ENCODE assay signal across 9 cellular contexts in the genomic region with DNA sequence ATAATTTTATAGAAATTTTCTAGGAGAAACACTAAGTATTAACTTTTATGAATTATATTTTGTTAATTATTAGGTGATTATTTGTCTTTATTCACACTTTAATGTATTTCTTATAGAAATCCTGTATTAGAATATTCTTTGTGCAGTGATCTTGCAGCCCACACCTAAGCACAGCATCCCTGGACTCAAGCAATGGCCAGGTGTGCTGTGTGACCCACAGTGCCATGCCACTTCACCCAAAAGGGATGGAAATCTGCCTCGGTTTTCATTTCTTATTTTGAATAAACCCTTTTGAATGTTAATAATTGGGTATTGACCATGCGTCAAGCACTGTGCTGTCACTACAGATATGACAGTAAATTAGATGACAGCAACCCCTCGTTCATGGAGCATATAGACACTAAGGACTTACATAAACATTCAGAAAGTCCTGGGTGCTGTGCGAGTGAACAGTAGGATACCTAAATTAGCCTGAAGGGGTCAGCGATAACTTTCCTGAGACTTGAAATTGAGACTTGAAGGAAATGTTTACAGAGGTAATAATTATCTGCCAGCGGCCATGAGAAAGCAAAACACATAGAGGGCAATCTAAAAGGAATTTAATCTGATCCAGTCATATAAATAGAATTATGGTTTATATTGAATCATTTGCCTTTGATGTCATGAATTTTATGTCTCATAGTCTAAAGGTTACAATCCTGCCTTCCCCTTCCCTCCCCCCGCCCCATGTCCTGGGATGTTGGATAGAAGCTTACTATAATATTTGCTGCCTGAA. TPM values are rescaled to one million over a fixed set of nuclear protein-coding genes. Genes with fewer than 3 reads are reported as not detected.
DNase-seq lines count a peak whose midpoint lies in the region; ATAC-seq and TF ChIP-seq lines count a peak whose summit lies in the region.
"Had no signal": no experiment of that assay in that cellular context is flagged by ENCODE, and none has a peak within 500 bp of the region (broad histone marks: within the 10 kb centered on the region; RNA-seq: fewer than 3 reads in every experiment).

No MANE protein-coding gene starts in this region.

- no peaks in the 10 kb centered on the region for H3K36me3 ChIP-seq in OCI-LY1 (ENCODE audit: insufficient read depth, low read length)

- H3K9me3 ChIP-seq in OCI-LY1 (ENCODE audit: low read length), result no peaks in the 10 kb centered on the region

- no peaks in the 10 kb centered on the region for H4K20me1 ChIP-seq in OCI-LY1 (ENCODE audit: insufficient read depth, low read length)

- no peaks in the 10 kb centered on the region for H3K27me3 ChIP-seq in OCI-LY1 (ENCODE audit: insufficient read depth, low read length)

- ATAC-seq in HG03432 (IDR thresholded peaks at IDR 0.05; ENCODE audit: unreplicated experiment) (no peak), HG03354 (IDR thresholded peaks at IDR 0.05; ENCODE audit: poor library complexity, severe bottlenecking, unreplicated experiment) (no peak)

- no peaks in the 10 kb centered on the region for H3K4me1 ChIP-seq in OCI-LY1 (ENCODE audit: insufficient read depth, low read length, severe bottlenecking)

- H3K27ac ChIP-seq in OCI-LY1 (ENCODE audit: low read depth, low read length, poor library complexity, severe bottlenecking), result no peak overlapping the region

- H3K4me3 ChIP-seq in OCI-LY1 (ENCODE audit: low read depth, low read length, poor library complexity, severe bottlenecking), result no peak overlapping the region

- no peak overlapping the region for H3K4me2 ChIP-seq in OCI-LY1 (ENCODE audit: low read length)

- no peaks in the 10 kb centered on the region for H3F3A ChIP-seq in OCI-LY1 (ENCODE audit: insufficient read depth, low read length)

- H3K9ac ChIP-seq in OCI-LY1 (ENCODE audit: low read length), result no peak overlapping the region

- peak; percentile 44 for DNase-seq in NCI-H748 (lab: John Stamatoyannopoulos, UW; ENCODE audit: unreplicated experiment)
- no peak for DNase-seq in NCI-H748 treated with DMSO at 0.1 percent for 48 hours (lab: John Stamatoyannopoulos, UW)
- DNase-seq in fibroblast of gingiva (ENCODE audit: low read depth), result peak; percentile 77
- peak; percentile 24 for DNase-seq in stromal cell of bone marrow (ENCODE audit: low read depth)
- DNase-seq in occipital lobe (lab: John Stamatoyannopoulos, UW), result no peak

- no peaks in the 10 kb centered on the region for H3K79me2 ChIP-seq in OCI-LY1 (ENCODE audit: insufficient read depth, low read length)

- no peaks in the 10 kb centered on the region for H3K9me2 ChIP-seq in OCI-LY1 (ENCODE audit: low read depth, low read length)

- peak; percentile 13; the same call in 1 of the 2 replicates for TF ChIP-seq CTCF in OCI-LY1 (IDR thresholded peaks at IDR 0.05; ENCODE audit: low read length)

- no peak overlapping the region for H2AFZ ChIP-seq in OCI-LY1 (ENCODE audit: low read length)

RNA-seq across cellular contexts. Expression of gene CALCRL, which starts 52.7 kb away (rescaled TPM):
- total RNA-seq in occipital lobe, result 10.9 TPM

RNA-seq across cellular contexts. Expression of gene TFPI, which starts 53.5 kb away (rescaled TPM):
- total RNA-seq in occipital lobe, result 35.2 TPM
- total RNA-seq: B cell had no signal

Comparison
In these comparisons a context has a peak if more than half of its experiments do, and no peak if none do; other contexts are left out.
1. DNase-seq: peak in NCI-H748 (single experiment), fibroblast of gingiva (single experiment) and stromal cell of bone marrow (single experiment); none in NCI-H748 treated with DMSO at 0.1 percent for 48 hours (single experiment) and occipital lobe (single experiment).